8 cellular contexts compared by ENCODE assay signal in the genomic region with DNA sequence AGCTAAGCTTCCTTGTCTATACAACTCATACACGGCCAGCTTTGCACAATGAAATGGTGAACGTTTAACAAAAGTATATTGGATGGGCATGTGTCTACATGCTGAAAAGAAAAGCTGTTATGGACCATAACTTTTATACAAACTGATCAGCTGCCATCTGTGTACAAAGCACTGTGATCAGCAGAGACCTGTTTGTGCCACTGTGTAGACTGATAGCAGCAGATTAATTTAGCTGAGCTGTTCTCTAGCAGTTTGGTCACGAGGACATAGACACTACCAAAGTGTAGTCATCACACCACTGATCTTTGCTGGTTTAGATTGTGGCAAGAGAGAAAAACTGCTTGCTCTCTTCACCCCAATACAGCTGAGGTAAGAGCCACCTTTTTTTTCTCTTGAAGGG.
DNase-seq lines count a peak whose midpoint lies in the region; ATAC-seq and TF ChIP-seq lines count a peak whose summit lies in the region.

No MANE protein-coding gene starts in this region.

- TF ChIP-seq CTCF in psoas muscle (IDR thresholded peaks at IDR 0.05) = no peak

- WGBS in psoas muscle, 3 donors = 28 to 48% (median 44%) methylated on average over 3 of the region's 3 CpGs

- H3K36me3 ChIP-seq in psoas muscle (ENCODE audit: insufficient read depth in 1 of 2, low read depth in 1 of 2) = no peaks in the 10 kb centered on the region

- peak overlapping the region; percentile 66 for H3K4me3 ChIP-seq in psoas muscle

- DNase-seq in ELR (ENCODE audit: low read depth) (peak; percentile 28), Right ventricle myocardium superior (no peak), psoas muscle (no peak), AG20443 (ENCODE audit: low spot score) (no peak), activated T-cell treated with anti-CD3 and anti-CD28 coated beads for 4 hours (no peak), NCI-H2196 treated with DMSO at 0.1 percent for 48 hours (lab: John Stamatoyannopoulos, UW; ENCODE audit: unreplicated experiment) (no peak)
- no peak for DNase-seq in activated T-cell treated with anti-CD3 and anti-CD28 coated beads, Interleukin-2, amount 50 U/mL, for 1 hour

- H3K27ac ChIP-seq in psoas muscle = peak overlapping the region; percentile 84

- intact Hi-C loops in Right ventricle myocardium superior (cut with DNase I) (loop anchor here (10.0 kb wide), 1 partner anchor 97 kb away; no protein-coding TSS in a partner anchor), psoas muscle (cut with DNase I) (no loop called here)

- peaks cover 20% of the 10 kb centered on the region for H3K4me1 ChIP-seq in psoas muscle

- H3K9me3 ChIP-seq in psoas muscle = peaks cover 4% of the 10 kb centered on the region

- ATAC-seq in SK-N-SH treated with all-trans-retinoic acid at 6 μM for 48 hours = peak; percentile 44
- peak; percentile 52 for ATAC-seq in Right ventricle myocardium superior (ENCODE audit: poor library complexity)
- peak; percentile 83 to 90 (median 86) for ATAC-seq in psoas muscle

- H3K27me3 ChIP-seq in psoas muscle (ENCODE audit: insufficient read depth in 3 of 3, low read length in 2 of 3) = no peaks in the 10 kb centered on the region

TF ChIP-seq in SK-N-SH treated with all-trans-retinoic acid at 6 μM for 48 hours, 23 proteins besides CTCF, POLR2A, EP300 and RAD21:
- no peak for TF ChIP-seq ESRRG (CRISPR knock-in tag; IDR thresholded peaks at IDR 0.05)
- no peak for TF ChIP-seq OSR1 (CRISPR knock-in tag; IDR thresholded peaks at IDR 0.05)
- TF ChIP-seq ZC3H10 (CRISPR knock-in tag; IDR thresholded peaks at IDR 0.05) = no peak
- TF ChIP-seq ZNF70 (CRISPR knock-in tag; IDR thresholded peaks at IDR 0.05) = no peak
- no peak for TF ChIP-seq ZNF8 (CRISPR knock-in tag; IDR thresholded peaks at IDR 0.05)
- TF ChIP-seq, protein P1, sequence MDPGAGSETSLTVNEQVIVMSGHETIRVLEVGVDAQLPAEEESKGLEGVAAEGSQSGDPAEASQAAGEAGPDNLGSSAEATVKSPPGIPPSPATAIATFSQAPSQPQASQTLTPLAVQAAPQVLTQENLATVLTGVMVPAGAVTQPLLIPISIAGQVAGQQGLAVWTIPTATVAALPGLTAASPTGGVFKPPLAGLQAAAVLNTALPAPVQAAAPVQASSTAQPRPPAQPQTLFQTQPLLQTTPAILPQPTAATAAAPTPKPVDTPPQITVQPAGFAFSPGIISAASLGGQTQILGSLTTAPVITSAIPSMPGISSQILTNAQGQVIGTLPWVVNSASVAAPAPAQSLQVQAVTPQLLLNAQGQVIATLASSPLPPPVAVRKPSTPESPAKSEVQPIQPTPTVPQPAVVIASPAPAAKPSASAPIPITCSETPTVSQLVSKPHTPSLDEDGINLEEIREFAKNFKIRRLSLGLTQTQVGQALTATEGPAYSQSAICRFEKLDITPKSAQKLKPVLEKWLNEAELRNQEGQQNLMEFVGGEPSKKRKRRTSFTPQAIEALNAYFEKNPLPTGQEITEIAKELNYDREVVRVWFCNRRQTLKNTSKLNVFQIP (CRISPR knock-in tag; IDR thresholded peaks at IDR 0.05; ENCODE audit: borderline replicate concordance, low read depth) = no peak
- no peak for TF ChIP-seq BACH2 (CRISPR knock-in tag; IDR thresholded peaks at IDR 0.05; ENCODE audit: borderline replicate concordance)
TF ChIP-seq in SK-N-SH treated with all-trans-retinoic acid at 6 μM for 48 hours: peak in this region for 0.
